Comparison of ENCODE assay signal across 29 cellular contexts in the genomic region with DNA sequence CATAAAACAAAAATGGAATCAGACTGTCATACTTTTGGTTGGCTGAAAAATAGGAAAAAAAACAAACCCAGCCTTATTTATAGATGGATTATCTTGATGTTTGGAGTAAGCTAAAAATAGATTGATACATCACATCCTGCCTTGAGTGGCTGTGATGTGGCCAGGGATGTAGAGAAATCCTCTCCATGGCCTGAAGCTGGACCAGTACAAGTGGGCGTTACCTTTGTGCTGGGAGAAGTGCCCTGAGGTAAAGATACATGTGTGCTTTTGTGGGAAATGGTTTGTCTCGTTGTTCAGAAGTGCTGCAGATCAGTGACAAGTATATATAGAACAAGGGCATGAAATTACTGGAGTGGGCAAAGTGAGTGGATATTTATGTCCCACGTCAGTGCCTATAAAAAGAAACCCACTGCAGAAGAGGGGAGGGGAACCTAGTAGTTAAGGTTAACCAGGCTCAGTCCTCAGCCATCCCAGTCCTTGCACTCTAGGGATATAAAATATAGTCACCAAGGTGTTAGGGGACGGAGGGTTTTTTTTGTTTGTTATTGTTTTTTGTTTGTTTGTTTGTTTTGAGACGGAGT. TPM values are rescaled to one million over a fixed set of nuclear protein-coding genes. Genes with fewer than 3 reads are reported as not detected.
DNase-seq lines count a peak whose midpoint lies in the region; ATAC-seq, FAIRE-seq and TF ChIP-seq lines count a peak whose summit lies in the region.
"Had no signal": no experiment of that assay in that cellular context is flagged by ENCODE, and none has a peak within 500 bp of the region (broad histone marks: within the 10 kb centered on the region; RNA-seq: fewer than 3 reads in every experiment).

No MANE protein-coding gene starts in this region.

- intact Hi-C loops in ascending aorta (cut with DNase I) = no loop called here
- intact Hi-C loops in heart left ventricle (cut with DNase I) = no loop called here
- intact Hi-C loops in gastrocnemius medialis (cut with DNase I; ENCODE audit: low total_unique reads) = loop anchor here (2.0 kb wide), 2 partner anchors 18 to 36 kb away; a partner anchor contains a TSS

- peak overlapping the region; percentile 12 to 62 for H3K27ac ChIP-seq in ascending aorta
- H3K27ac ChIP-seq in heart left ventricle = peak overlapping the region; percentile 26 to 85 (median 81)
- peak overlapping the region; percentile 72 to 79 (median 76) for H3K27ac ChIP-seq in gastrocnemius medialis
- no peak overlapping the region for H3K27ac ChIP-seq in hepatocyte
- H3K27ac ChIP-seq in WERI-Rb-1 = no peak overlapping the region
- H3K27ac ChIP-seq: ovary, testis had no signal

- no peak overlapping the region for H3K4me3 ChIP-seq in ascending aorta
- no peak overlapping the region for H3K4me3 ChIP-seq in heart left ventricle
- H3K4me3 ChIP-seq in gastrocnemius medialis = peak overlapping the region in 1 of 4 donors; percentile 17
- H3K4me3 ChIP-seq in hepatocyte = no peak overlapping the region
- H3K4me3 ChIP-seq in WERI-Rb-1 (ENCODE audit: low read depth, low read length) = no peak overlapping the region
- H3K4me3 ChIP-seq: esophagus squamous epithelium, ovary, testis had no signal

- ATAC-seq in heart left ventricle (peak; percentile 93 to 97 (median 94)), gastrocnemius medialis (peak; percentile 87 to 97), HG02870 (IDR thresholded peaks at IDR 0.05; ENCODE audit: unreplicated experiment) (no peak)
- ATAC-seq: effector memory CD8-positive, alpha-beta T cell; natural killer cell; sciatic nerve had no signal

- no peaks in the 10 kb centered on the region for H3K27me3 ChIP-seq in ascending aorta
- H3K27me3 ChIP-seq in heart left ventricle = no peaks in the 10 kb centered on the region
- H3K27me3 ChIP-seq in gastrocnemius medialis = no peaks in the 10 kb centered on the region
- H3K27me3 ChIP-seq in hepatocyte = peaks cover 3% of the 10 kb centered on the region
- no peaks in the 10 kb centered on the region for H3K27me3 ChIP-seq in WERI-Rb-1 (ENCODE audit: insufficient read depth, low read depth, severe bottlenecking)
- H3K27me3 ChIP-seq: esophagus squamous epithelium, ovary, testis had no signal

- no peak overlapping the region for H3K4me2 ChIP-seq in hepatocyte
- H3K4me2 ChIP-seq: SK-N-SH had no signal

- no peaks in the 10 kb centered on the region for H3K4me1 ChIP-seq in ascending aorta
- H3K4me1 ChIP-seq in heart left ventricle = peaks cover 0 to 24% (median 1%) of the 10 kb centered on the region in 12 donors
- peaks cover 8 to 23% of the 10 kb centered on the region in 2 donors for H3K4me1 ChIP-seq in gastrocnemius medialis
- H3K4me1 ChIP-seq in hepatocyte (ENCODE audit: insufficient read depth) = no peaks in the 10 kb centered on the region
- H3K4me1 ChIP-seq: testis had no signal

- 46 to 51% (median 50%) methylated on average over 5 of the region's 5 CpGs for WGBS in heart left ventricle, 4 donors
- 75% methylated on average over 5 of the region's 5 CpGs for WGBS in hepatocyte (ENCODE audit: low lambda C conversion rate, missing lambda C conversion rate)

- DNase-seq in DMS53 treated with DMSO at 0.1 percent for 48 hours (lab: John Stamatoyannopoulos, UW; ENCODE audit: unreplicated experiment) (peak; percentile 68), ascending aorta (ENCODE audit: low spot score in 2 of 2) (no peak), heart left ventricle (peak in 4 of 5 donors; percentile 32 to 60 (median 36)), gastrocnemius medialis (peak in 1 of 2 donors; percentile 37), H54 (ENCODE audit: insufficient read length, low spot score) (no peak), hepatocyte (ENCODE audit: low spot score) (no peak), WERI-Rb-1 (no peak)
- DNase-seq: activated B cell treated with CpG ODN at 0.5 μM for 24 hours; activated CD4-positive, alpha-beta memory T cell treated with anti-CD3 and anti-CD28 coated beads, Interleukin-2, amount 10 ng/mL, durations not matched to agents 7 days and 5 days; activated naive CD4-positive, alpha-beta T cell; amygdala; CD4-positive, alpha-beta memory T cell; cerebellar nuclear complex; effector memory CD8-positive, alpha-beta T cell; esophagus squamous epithelium; GF-D8; hippocampal formation; Karpas-422; natural killer cell; NCI-H1105; NCI-H2081 treated with DMSO at 0.1 percent for 48 hours; NCI-H446 treated with DMSO at 0.1 percent for 48 hours; ovary; SK-N-SH; testis had no signal

- TF ChIP-seq POLR2A in heart left ventricle (IDR thresholded peaks at IDR 0.05) (no peak), gastrocnemius medialis (IDR thresholded peaks at IDR 0.05) (no peak), H54 (IDR thresholded peaks at IDR 0.05; ENCODE audit: low read depth, low read length) (no peak)

- H3K9me2 ChIP-seq in hepatocyte (replicated peaks; ENCODE audit: insufficient read depth) = no peaks in the 10 kb centered on the region
- H3K9me2 ChIP-seq: SK-N-SH had no signal

- H3K9me3 ChIP-seq in ascending aorta (peaks cover 0 to 56% of the 10 kb centered on the region in 2 donors), heart left ventricle (no peaks in the 10 kb centered on the region), gastrocnemius medialis (no peaks in the 10 kb centered on the region), hepatocyte (ENCODE audit: low read depth) (no peaks in the 10 kb centered on the region), WERI-Rb-1 (ENCODE audit: severe bottlenecking) (no peaks in the 10 kb centered on the region)
- H3K9me3 ChIP-seq: esophagus squamous epithelium, ovary, SK-N-SH, testis had no signal

- no peaks in the 10 kb centered on the region for H4K20me1 ChIP-seq in hepatocyte (ENCODE audit: insufficient read depth, poor library complexity, severe bottlenecking)

- TF ChIP-seq CTCF in ascending aorta (IDR thresholded peaks at IDR 0.05) (no peak), heart left ventricle (IDR thresholded peaks at IDR 0.05) (no peak), gastrocnemius medialis (IDR thresholded peaks at IDR 0.05 in 4 of 5, conservative IDR thresholded peaks at IDR 0.05 in 1 of 5) (no peak), hepatocyte (IDR thresholded peaks at IDR 0.05; ENCODE audit: poor library complexity) (no peak), WERI-Rb-1 (IDR thresholded peaks at IDR 0.05; ENCODE audit: low read depth, low read length) (no peak)

- H3K36me3 ChIP-seq in ascending aorta (peaks cover 0 to 3% of the 10 kb centered on the region in 2 donors), heart left ventricle (no peaks in the 10 kb centered on the region), gastrocnemius medialis (no peaks in the 10 kb centered on the region), hepatocyte (replicated peaks; ENCODE audit: insufficient read depth, low read depth) (no peaks in the 10 kb centered on the region), WERI-Rb-1 (no peaks in the 10 kb centered on the region)
- H3K36me3 ChIP-seq: esophagus squamous epithelium, ovary had no signal

- in situ Hi-C loops in gastrocnemius medialis (cut with MboI; ENCODE audit: low sequenced_read_pairs in 4 of 4) = no loop called here

- no peak for FAIRE-seq in H54 (lab: Jason Lieb, UNC)
- FAIRE-seq: keratinocyte, RCC 7860 had no signal

- H2AFZ ChIP-seq in hepatocyte = no peak overlapping the region

- no peaks in the 10 kb centered on the region for H3K79me2 ChIP-seq in hepatocyte

RNA-seq across cellular contexts. Expression of a gene that starts 12.2 kb away (rescaled TPM):
- 5.9 TPM for total RNA-seq in ascending aorta
- 10 to 100 TPM in 4 of 9 donors, 1 to 10 TPM in 5; 7.0 to 14.5 (median 9.7) TPM for total RNA-seq in heart left ventricle
- 1 to 10 TPM; 2.7 to 6.1 TPM for polyA plus RNA-seq in heart left ventricle
- 1 to 10 TPM; 4.1 to 6.5 (median 4.8) TPM for total RNA-seq in gastrocnemius medialis
- total RNA-seq in hepatocyte = 6.9 and 7.5 TPM in 2 replicates
- polyA plus RNA-seq in hepatocyte = 2.0 and 3.0 TPM in 2 replicates

RNA-seq across cellular contexts. Expression of a gene that starts 18.6 kb away (rescaled TPM):
- total RNA-seq in ascending aorta (4.5 TPM), heart left ventricle (1 to 10 TPM; 4.3 to 9.1 (median 7.1) TPM), gastrocnemius medialis (10 to 100 TPM in 1 of 4 donors, 1 to 10 TPM in 3; 5.8 to 11.5 (median 8.3) TPM), hepatocyte (6.7 and 6.9 TPM in 2 replicates)
- polyA plus RNA-seq in heart left ventricle (1 to 10 TPM; 1.6 to 2.0 TPM), hepatocyte (0.61 and 2.6 TPM in 2 replicates)

RNA-seq across cellular contexts. Expression of a gene that starts 24.5 kb away (rescaled TPM):
- total RNA-seq in ascending aorta = 1.8 TPM
- 10 to 100 TPM in 5 of 9 donors, 1 to 10 TPM in 4; 7.4 to 35.0 (median 12.3) TPM for total RNA-seq in heart left ventricle
- 10 to 100 TPM; 34.4 to 35.6 TPM for polyA plus RNA-seq in heart left ventricle
- 10 to 100 TPM; 34.4 to 47.4 (median 40.8) TPM for total RNA-seq in gastrocnemius medialis
- 19.8 and 27.8 TPM in 2 replicates for total RNA-seq in hepatocyte
- 39.0 and 50.7 TPM in 2 replicates for polyA plus RNA-seq in hepatocyte

RNA-seq across cellular contexts. Expression of a gene that starts 24.5 kb away (rescaled TPM):
- total RNA-seq in ascending aorta (not detected), heart left ventricle (1 to 10 TPM; 1.9 to 3.7 (median 2.6) TPM), gastrocnemius medialis (1 to 10 TPM in 3 of 4 donors, under 1 TPM in 1; 0.58 to 4.4 (median 2.6) TPM), hepatocyte (1.6 and 5.2 TPM in 2 replicates)
- polyA plus RNA-seq in heart left ventricle (1 to 10 TPM; 1.7 to 2.0 TPM), hepatocyte (0.72 and 1.8 TPM in 2 replicates)

RNA-seq across cellular contexts. Expression of a gene that starts 50.8 kb away (rescaled TPM):
- total RNA-seq in ascending aorta = 0.96 TPM
- total RNA-seq in heart left ventricle = 10 to 100 TPM; 11.6 to 20.3 (median 15.3) TPM
- polyA plus RNA-seq in heart left ventricle = 10 to 100 TPM in 1 of 2 donors, 1 to 10 TPM in 1; 5.1 to 12.0 TPM
- total RNA-seq in gastrocnemius medialis = 10 to 100 TPM in 1 of 4 donors, 1 to 10 TPM in 3; 6.1 to 10.4 (median 8.3) TPM
- total RNA-seq in hepatocyte = 17.6 and 26.3 TPM in 2 replicates
- 8.1 and 9.3 TPM in 2 replicates for polyA plus RNA-seq in hepatocyte

Comparison
In these comparisons a context has a peak if more than half of its experiments do, and no peak if none do; other contexts are left out.
1. DNase-seq: peak in DMS53 treated with DMSO at 0.1 percent for 48 hours (single experiment) and heart left ventricle (4 of 5); none in ascending aorta (0 of 2), H54 (single experiment), hepatocyte (single experiment) and WERI-Rb-1 (single experiment).
2. H3K27ac ChIP-seq: peak in ascending aorta (2 of 2), heart left ventricle (12 of 12) and gastrocnemius medialis (4 of 4); none in hepatocyte (single experiment) and WERI-Rb-1 (single experiment).